Comparison of ENCODE assay signal across 1 cellular context in the genomic region with DNA sequence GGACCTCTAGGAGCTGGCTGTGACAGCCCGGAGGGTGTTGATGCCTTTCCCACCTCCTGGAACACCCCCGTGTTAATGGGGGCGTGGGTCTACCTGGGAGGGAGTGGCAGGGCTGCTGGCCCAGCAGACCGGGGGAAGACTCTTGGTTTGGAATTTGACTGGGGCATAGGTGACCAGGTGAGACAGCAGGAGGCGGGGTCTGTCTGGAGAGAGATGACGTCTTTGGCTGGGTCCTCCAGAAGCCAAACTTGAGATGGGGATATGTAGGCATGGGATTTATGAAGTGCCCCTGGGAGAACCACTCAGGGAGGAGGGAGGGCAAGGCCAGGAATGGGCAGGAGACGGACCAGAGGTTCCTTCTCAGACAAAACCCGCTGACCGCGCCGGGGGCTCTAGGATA.
TF ChIP-seq lines count a peak whose summit lies in the region.

No MANE protein-coding gene starts in this region.

TF ChIP-seq in IMR-90, 13 proteins besides CTCF, POLR2A, EP300 and RAD21:
- no peak for TF ChIP-seq RCOR1 (IDR thresholded peaks at IDR 0.05; ENCODE audit: insufficient replicate concordance, low read length)
- no peak for TF ChIP-seq BHLHE40 (IDR thresholded peaks at IDR 0.05; ENCODE audit: low read depth, low read length)
- no peak for TF ChIP-seq MXI1 (IDR thresholded peaks at IDR 0.05; ENCODE audit: borderline replicate concordance, low read depth, low read length)
- no peak for TF ChIP-seq SMC3 (IDR thresholded peaks at IDR 0.05; ENCODE audit: low read depth, low read length)
- TF ChIP-seq, protein P1, sequence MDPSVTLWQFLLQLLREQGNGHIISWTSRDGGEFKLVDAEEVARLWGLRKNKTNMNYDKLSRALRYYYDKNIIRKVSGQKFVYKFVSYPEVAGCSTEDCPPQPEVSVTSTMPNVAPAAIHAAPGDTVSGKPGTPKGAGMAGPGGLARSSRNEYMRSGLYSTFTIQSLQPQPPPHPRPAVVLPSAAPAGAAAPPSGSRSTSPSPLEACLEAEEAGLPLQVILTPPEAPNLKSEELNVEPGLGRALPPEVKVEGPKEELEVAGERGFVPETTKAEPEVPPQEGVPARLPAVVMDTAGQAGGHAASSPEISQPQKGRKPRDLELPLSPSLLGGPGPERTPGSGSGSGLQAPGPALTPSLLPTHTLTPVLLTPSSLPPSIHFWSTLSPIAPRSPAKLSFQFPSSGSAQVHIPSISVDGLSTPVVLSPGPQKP (IDR thresholded peaks at IDR 0.05; ENCODE audit: borderline replicate concordance, low read depth, low read length) = no peak
- TF ChIP-seq CEBPB (IDR thresholded peaks at IDR 0.05; ENCODE audit: low read depth, low read length) = no peak
- TF ChIP-seq FOS (IDR thresholded peaks at IDR 0.05; ENCODE audit: low read depth, low read length) = no peak
